8 cellular contexts compared by ENCODE assay signal in the genomic region with DNA sequence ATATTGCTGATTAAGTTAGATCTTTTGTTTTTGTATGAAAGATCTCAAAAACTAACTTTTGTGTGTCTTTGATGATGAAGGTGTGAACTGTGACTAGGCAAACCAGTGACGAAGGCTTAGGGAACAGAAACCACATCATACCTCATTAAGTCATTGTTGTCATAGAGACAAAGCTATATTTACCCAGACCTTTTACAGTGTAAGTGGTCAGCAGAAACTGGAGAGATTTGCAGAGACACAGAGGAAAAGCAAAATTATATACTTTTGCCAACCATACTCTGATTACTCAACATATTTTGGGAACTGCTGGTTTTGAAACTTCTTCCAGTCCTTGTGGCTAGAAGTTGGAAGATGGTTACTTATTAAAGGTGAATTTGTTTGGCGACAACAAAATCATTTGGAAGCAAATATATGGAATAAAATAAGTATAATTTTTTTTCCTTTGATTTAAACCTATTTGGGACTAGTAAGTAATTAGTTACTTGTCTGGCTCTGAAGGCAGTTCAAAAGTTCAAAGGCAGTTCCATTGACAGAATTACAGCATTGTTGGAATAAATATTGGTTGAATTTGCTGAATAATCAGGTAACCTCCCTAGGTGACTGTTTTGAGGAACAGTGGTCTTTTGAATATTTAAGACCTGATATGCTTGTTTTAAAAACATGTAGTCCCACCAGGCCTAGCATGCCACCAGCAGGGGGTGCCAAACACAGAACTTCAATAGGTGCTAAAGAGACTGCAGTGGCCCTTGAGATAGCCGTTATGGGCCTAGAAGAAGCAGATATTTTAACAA.
DNase-seq lines count a peak whose midpoint lies in the region; ATAC-seq, FAIRE-seq and TF ChIP-seq lines count a peak whose summit lies in the region.

No MANE protein-coding gene starts in this region.

- no peak overlapping the region for H3K4me2 ChIP-seq in neuronal stem cell (ENCODE audit: insufficient read depth, low read length, poor library complexity, severe bottlenecking)

- no peak overlapping the region for H4K8ac ChIP-seq in neuronal stem cell (ENCODE audit: low read depth, low read length)

- peak; percentile 20 to 62 (median 35) for DNase-seq in CD4-positive, alpha-beta T cell
- peak; percentile 25 for DNase-seq in GM19239 (ENCODE audit: insufficient read length, low spot score)
- peak; percentile 98 for DNase-seq in NOMO-1 treated with DMSO at 0.1 percent for 48 hours (lab: John Stamatoyannopoulos, UW; ENCODE audit: unreplicated experiment)
- peak; percentile 78 for DNase-seq in activated CD8-positive, alpha-beta memory T cell treated with anti-CD3 and anti-CD28 coated beads, Interleukin-2, amount 10 ng/mL, durations not matched to agents 7 days and 5 days
- no peak for DNase-seq in esophagus squamous epithelium (lab: John Stamatoyannopoulos, UW)
- peak; percentile 32 for DNase-seq in neuronal stem cell (ENCODE audit: low spot score)
- DNase-seq in upper lobe of left lung: peak in 1 of 2 donors; percentile 48

- H3K4me3 ChIP-seq in esophagus squamous epithelium (no peak overlapping the region), neuronal stem cell (ENCODE audit: low read length in 2 of 2) (no peak overlapping the region), upper lobe of left lung (no peak overlapping the region)

- no peak for TF ChIP-seq EP300 in upper lobe of left lung (IDR thresholded peaks at IDR 0.05)

- CTCF ChIA-PET in CD4-positive, alpha-beta T cell (lab: Charles Lee): no interaction called here
- CTCF ChIA-PET in activated CD8-positive, alpha-beta memory T cell treated with anti-CD3 and anti-CD28 coated beads, Interleukin-2, amount 10 ng/mL, durations not matched to agents 7 days and 5 days (lab: Charles Lee): no interaction called here

- no peak overlapping the region for H3K18ac ChIP-seq in neuronal stem cell (ENCODE audit: low read length)

- H3K4me1 Mint-ChIP-seq in CD4-positive, alpha-beta T cell (ENCODE audit: low read depth): no peaks in the 10 kb centered on the region
- peaks cover 9% of the 10 kb centered on the region for H3K4me1 Mint-ChIP-seq in activated CD8-positive, alpha-beta memory T cell treated with anti-CD3 and anti-CD28 coated beads, Interleukin-2, amount 10 ng/mL, durations not matched to agents 7 days and 5 days

- H2BK12ac ChIP-seq in neuronal stem cell (ENCODE audit: low read length): no peak overlapping the region

- H3K4me3 Mint-ChIP-seq in CD4-positive, alpha-beta T cell: no peak overlapping the region
- H3K4me3 Mint-ChIP-seq in activated CD8-positive, alpha-beta memory T cell treated with anti-CD3 and anti-CD28 coated beads, Interleukin-2, amount 10 ng/mL, durations not matched to agents 7 days and 5 days: no peak overlapping the region

- ATAC-seq in CD4-positive, alpha-beta T cell (ENCODE audit: poor library complexity): peak; percentile 52
- peak; percentile 100 for ATAC-seq in HG03175 (IDR thresholded peaks at IDR 0.05; ENCODE audit: unreplicated experiment)
- peak; percentile 72 for ATAC-seq in activated CD8-positive, alpha-beta memory T cell treated with anti-CD3 and anti-CD28 coated beads, Interleukin-2, amount 10 ng/mL, durations not matched to agents 7 days and 5 days
- peak; percentile 66 to 89 for ATAC-seq in upper lobe of left lung (ENCODE audit: low FRiP score in 2 of 2)

- H3K36me3 Mint-ChIP-seq in CD4-positive, alpha-beta T cell (ENCODE audit: low read depth): peaks cover 7% of the 10 kb centered on the region
- H3K36me3 Mint-ChIP-seq in activated CD8-positive, alpha-beta memory T cell treated with anti-CD3 and anti-CD28 coated beads, Interleukin-2, amount 10 ng/mL, durations not matched to agents 7 days and 5 days: peaks cover 3% of the 10 kb centered on the region

- no peak overlapping the region for H2BK5ac ChIP-seq in neuronal stem cell (ENCODE audit: low read length)

- H3K27ac ChIP-seq in CD4-positive, alpha-beta T cell (ENCODE audit: low read depth, low read length): no peak overlapping the region
- no peak overlapping the region for H3K27ac ChIP-seq in esophagus squamous epithelium
- no peak overlapping the region for H3K27ac ChIP-seq in neuronal stem cell (replicated peaks; ENCODE audit: low read length)
- H3K27ac ChIP-seq in upper lobe of left lung: no peak overlapping the region

- H3K27ac Mint-ChIP-seq in CD4-positive, alpha-beta T cell: no peak overlapping the region
- H3K27ac Mint-ChIP-seq in activated CD8-positive, alpha-beta memory T cell treated with anti-CD3 and anti-CD28 coated beads, Interleukin-2, amount 10 ng/mL, durations not matched to agents 7 days and 5 days: peak overlapping the region; percentile 7

- no peaks in the 10 kb centered on the region for H3K27me3 Mint-ChIP-seq in CD4-positive, alpha-beta T cell
- no peaks in the 10 kb centered on the region for H3K27me3 Mint-ChIP-seq in activated CD8-positive, alpha-beta memory T cell treated with anti-CD3 and anti-CD28 coated beads, Interleukin-2, amount 10 ng/mL, durations not matched to agents 7 days and 5 days

- no peak overlapping the region for H3K4ac ChIP-seq in neuronal stem cell (ENCODE audit: low read length)

- H2AK5ac ChIP-seq in neuronal stem cell (ENCODE audit: low read depth, low read length): no peak overlapping the region

- no peak overlapping the region for H3K23ac ChIP-seq in neuronal stem cell (ENCODE audit: low read depth, low read length, poor library complexity)

- intact Hi-C loops in CD4-positive, alpha-beta T cell (cut with DNase I, micrococcal nuclease): loop anchor here in 1 of 2 experiments (10.0 kb wide), 1 partner anchor 1390 kb away; no protein-coding TSS in a partner anchor
- intact Hi-C loops in esophagus squamous epithelium (cut with DNase I): loop anchor here (10.0 kb wide), 1 partner anchor 50 kb away; no protein-coding TSS in a partner anchor

- no peak overlapping the region for H2AFZ ChIP-seq in neuronal stem cell (ENCODE audit: low read length)

- POLR2A ChIA-PET in CD4-positive, alpha-beta T cell (lab: Charles Lee): no interaction called here

- no peaks in the 10 kb centered on the region for H3K9me3 ChIP-seq in CD4-positive, alpha-beta T cell (ENCODE audit: control insufficient read depth, low read length)
- no peaks in the 10 kb centered on the region for H3K9me3 ChIP-seq in esophagus squamous epithelium
- H3K9me3 ChIP-seq in neuronal stem cell (replicated peaks in 1 of 2; ENCODE audit: control insufficient read depth in 2 of 2, insufficient read depth in 1 of 2, low read depth in 1 of 2, low read length in 2 of 2): no peaks in the 10 kb centered on the region
- H3K9me3 ChIP-seq in upper lobe of left lung: no peaks in the 10 kb centered on the region

- no peaks in the 10 kb centered on the region for H3K27me3 ChIP-seq in CD4-positive, alpha-beta T cell (ENCODE audit: control insufficient read depth, insufficient read depth, low read length)
- H3K27me3 ChIP-seq in esophagus squamous epithelium (no peaks in the 10 kb centered on the region), neuronal stem cell (ENCODE audit: control insufficient read depth in 3 of 3, insufficient read depth in 3 of 3, low read depth in 1 of 3, low read length in 3 of 3) (no peaks in the 10 kb centered on the region), upper lobe of left lung (no peaks in the 10 kb centered on the region)

- no peak overlapping the region for H4K91ac ChIP-seq in neuronal stem cell (ENCODE audit: low read depth, low read length, poor library complexity)

- FAIRE-seq in GM19239 (lab: Jason Lieb, UNC): peak; percentile 95

- peak; percentile 76 for TF ChIP-seq CTCF in CD4-positive, alpha-beta T cell (IDR thresholded peaks at IDR 0.05)
- TF ChIP-seq CTCF in esophagus squamous epithelium (IDR thresholded peaks at IDR 0.05) (peak in 5 of 6 experiments; percentile 47 to 76 (median 62)), upper lobe of left lung (IDR thresholded peaks at IDR 0.05) (peak in 5 of 6 experiments; percentile 37 to 46 (median 44))

- H3K4me1 ChIP-seq in esophagus squamous epithelium: no peaks in the 10 kb centered on the region
- H3K4me1 ChIP-seq in neuronal stem cell (ENCODE audit: control insufficient read depth in 2 of 2, insufficient read depth in 1 of 2, low read depth in 1 of 2, low read length in 2 of 2): no peaks in the 10 kb centered on the region
- peaks cover 0 to 5% (median 2%) of the 10 kb centered on the region in 4 donors for H3K4me1 ChIP-seq in upper lobe of left lung

- H3K36me3 ChIP-seq in esophagus squamous epithelium (no peaks in the 10 kb centered on the region), neuronal stem cell (replicated peaks in 1 of 2; ENCODE audit: control insufficient read depth in 2 of 2, insufficient read depth in 2 of 2, low read length in 2 of 2) (no peaks in the 10 kb centered on the region), upper lobe of left lung (no peaks in the 10 kb centered on the region)

- TF ChIP-seq POLR2A in esophagus squamous epithelium (IDR thresholded peaks at IDR 0.05) (no peak), upper lobe of left lung (IDR thresholded peaks at IDR 0.05) (no peak)

- H2BK15ac ChIP-seq in neuronal stem cell (ENCODE audit: low read length): no peak overlapping the region

- no peak overlapping the region for H3K9ac ChIP-seq in neuronal stem cell (ENCODE audit: low read depth, low read length, poor library complexity)

- WGBS in esophagus squamous epithelium, 2 donors: 55 to 57% methylated on average over 3 of the region's 3 CpGs
- no CpG with 5 or more reads among the region's 3 CpGs for WGBS in neuronal stem cell (ENCODE audit: extremely low coverage in 2 of 2, insufficient read length in 2 of 2, insufficient replicate concordance in 1 of 2), 2 donors
- WGBS in upper lobe of left lung, 2 donors: 29 to 57% methylated on average over 3 of the region's 3 CpGs

- no peaks in the 10 kb centered on the region for H3K79me1 ChIP-seq in neuronal stem cell (ENCODE audit: low read depth, low read length)

- H3K14ac ChIP-seq in neuronal stem cell (ENCODE audit: low read length): no peak overlapping the region

- H2BK120ac ChIP-seq in neuronal stem cell (ENCODE audit: low read depth, low read length): no peak overlapping the region

- H3K9me3 Mint-ChIP-seq in CD4-positive, alpha-beta T cell: no peaks in the 10 kb centered on the region
- no peaks in the 10 kb centered on the region for H3K9me3 Mint-ChIP-seq in activated CD8-positive, alpha-beta memory T cell treated with anti-CD3 and anti-CD28 coated beads, Interleukin-2, amount 10 ng/mL, durations not matched to agents 7 days and 5 days (ENCODE audit: low read depth)
